In the genomic region with DNA sequence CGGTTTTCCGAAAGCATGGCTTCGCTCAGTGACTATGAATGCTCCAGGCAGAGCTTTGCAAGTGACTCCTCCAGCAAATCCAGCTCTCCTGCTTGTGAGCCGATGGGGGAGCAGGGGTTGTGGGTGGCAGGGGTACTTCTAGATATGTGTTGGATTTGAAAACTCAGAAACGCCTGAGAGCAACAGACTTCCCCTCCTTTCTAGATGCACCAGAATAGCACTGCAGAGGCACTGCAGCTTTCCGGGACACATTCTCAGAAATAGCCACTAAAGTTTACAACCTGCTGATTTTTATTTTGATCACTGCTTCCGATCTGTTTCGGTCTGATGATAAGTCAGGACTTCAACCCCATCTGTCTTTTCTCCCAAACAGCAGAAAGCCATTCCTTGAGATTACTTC, we compare ENCODE assay signal across 16 cellular contexts. TPM values are rescaled to one million over a fixed set of nuclear protein-coding genes. Genes with fewer than 3 reads are reported as not detected.
DNase-seq lines count a peak whose midpoint lies in the region; ATAC-seq and TF ChIP-seq lines count a peak whose summit lies in the region.
"Had no signal": no experiment of that assay in that cellular context is flagged by ENCODE, and none has a peak within 500 bp of the region (broad histone marks: within the 10 kb centered on the region; RNA-seq: fewer than 3 reads in every experiment).

No MANE protein-coding gene starts in this region.

- peak overlapping the region in 9 of 11 experiments; percentile 48 to 80 (median 70); a peak in 18 of 22 replicates for H3K27ac ChIP-seq in BLaER1 treated with 17β-estradiol and CSF1 and Interleukin-3, amounts not matched to agents 10 nM and 100 nM
- no peak overlapping the region for H3K27ac ChIP-seq in CD8-positive, alpha-beta T cell (ENCODE audit: low read depth, low read length)
- no peak overlapping the region for H3K27ac ChIP-seq in naive thymus-derived CD4-positive, alpha-beta T cell (ENCODE audit: low read depth, low read length)
- H3K27ac ChIP-seq in ovary: no peak overlapping the region
- H3K27ac ChIP-seq: foreskin keratinocyte, PC-9, tibial artery had no signal

- no peaks in the 10 kb centered on the region for H3K27me3 Mint-ChIP-seq in CD8-positive, alpha-beta T cell (ENCODE audit: low read depth)
- H3K27me3 Mint-ChIP-seq in naive thymus-derived CD4-positive, alpha-beta T cell: no peaks in the 10 kb centered on the region
- no peaks in the 10 kb centered on the region for H3K27me3 Mint-ChIP-seq in activated T-helper 2 cell treated with anti-CD3 and anti-CD28 coated beads, Interferon-gamma antibody, Interleukin-2, Interleukin-4, amounts not matched to agents 10 μg/mL and 5 μg/mL and 100 μg/mL, durations not matched to agents 14 hours and 24 hours and 36 hours (ENCODE audit: low read depth)

- peaks cover 72% of the 10 kb centered on the region for H3K36me3 Mint-ChIP-seq in CD8-positive, alpha-beta T cell
- peaks cover 6 to 37% (median 14%) of the 10 kb centered on the region in 5 donors for H3K36me3 Mint-ChIP-seq in naive thymus-derived CD4-positive, alpha-beta T cell
- H3K36me3 Mint-ChIP-seq in activated T-helper 2 cell treated with anti-CD3 and anti-CD28 coated beads, Interferon-gamma antibody, Interleukin-2, Interleukin-4, amounts not matched to agents 10 μg/mL and 5 μg/mL and 100 μg/mL, durations not matched to agents 14 hours and 24 hours and 36 hours (ENCODE audit: low read depth): peaks cover 7% of the 10 kb centered on the region

- no peak for DNase-seq in CD8-positive, alpha-beta T cell
- DNase-seq in UCSD-AML1 (lab: John Stamatoyannopoulos, UW; ENCODE audit: unreplicated experiment) (peak; percentile 16), ovary (no peak), mesenteric fat pad (ENCODE audit: low spot score) (no peak)
- no peak for DNase-seq in naive thymus-derived CD4-positive, alpha-beta T cell
- no peak for DNase-seq in activated T-helper 2 cell treated with anti-CD3 and anti-CD28 coated beads, Interferon-gamma antibody, Interleukin-2, Interleukin-4, amounts not matched to agents 10 μg/mL and 5 μg/mL and 100 μg/mL, durations not matched to agents 14 hours and 24 hours and 36 hours (ENCODE audit: low spot score)
- DNase-seq: activated CD4-positive, alpha-beta T cell treated with anti-CD3 and anti-CD28 coated beads, Interleukin-2, amount 50 U/mL, for 48 hours; amygdala; foreskin keratinocyte; NCI-H187 treated with DMSO at 0.1 percent for 48 hours; NCI-H446 treated with DMSO at 0.1 percent for 48 hours; PC-9; tibial artery had no signal

- intact Hi-C loops in CD8-positive, alpha-beta T cell (cut with DNase I, micrococcal nuclease): no loop called here
- intact Hi-C loops in naive thymus-derived CD4-positive, alpha-beta T cell (cut with micrococcal nuclease): no loop called here
- intact Hi-C loops in activated T-helper 2 cell treated with anti-CD3 and anti-CD28 coated beads, Interferon-gamma antibody, Interleukin-2, Interleukin-4, amounts not matched to agents 10 μg/mL and 5 μg/mL and 100 μg/mL, durations not matched to agents 14 hours and 24 hours and 36 hours (cut with micrococcal nuclease): no loop called here
- intact Hi-C loops in ovary (cut with DNase I): no loop called here

- H3K27ac Mint-ChIP-seq in CD8-positive, alpha-beta T cell: peak overlapping the region; percentile 43
- peak overlapping the region in 6 of 9 donors; percentile 26 to 78 (median 67) for H3K27ac Mint-ChIP-seq in naive thymus-derived CD4-positive, alpha-beta T cell
- no peak overlapping the region for H3K27ac Mint-ChIP-seq in activated T-helper 2 cell treated with anti-CD3 and anti-CD28 coated beads, Interferon-gamma antibody, Interleukin-2, Interleukin-4, amounts not matched to agents 10 μg/mL and 5 μg/mL and 100 μg/mL, durations not matched to agents 14 hours and 24 hours and 36 hours
- H3K27ac Mint-ChIP-seq: activated T-helper 1 cell treated with anti-CD3 and anti-CD28 coated beads, Interleukin-12 subunit alpha, Interleukin-12 subunit beta, Interleukin-2, Interleukin-4 antibody, amounts not matched to agents 30 ng/mL and 10 ng/mL and 1 ng/mL, durations not matched to agents 14 hours and 24 hours and 36 hours had no signal

- H4K20me1 ChIP-seq in BLaER1 treated with 17β-estradiol and CSF1 and Interleukin-3, amounts not matched to agents 10 nM and 100 nM: peaks cover 0 to 26% (median 0%) of the 10 kb centered on the region in 11 experiments; a peak in 2 of 22 replicates

- no peak for TF ChIP-seq EP300 in ovary (IDR thresholded peaks at IDR 0.05)

- no peak for TF ChIP-seq POLR2A in ovary (IDR thresholded peaks at IDR 0.05)

- H3K4me2 ChIP-seq in BLaER1 treated with 17β-estradiol and CSF1 and Interleukin-3, amounts not matched to agents 10 nM and 100 nM: peak overlapping the region; percentile 52 to 95 (median 92)
- H3K4me2 ChIP-seq: PC-9 had no signal

- peaks cover 0 to 24% (median 7%) of the 10 kb centered on the region in 11 experiments; a peak in 12 of 22 replicates for H3K36me3 ChIP-seq in BLaER1 treated with 17β-estradiol and CSF1 and Interleukin-3, amounts not matched to agents 10 nM and 100 nM
- peaks cover 21% of the 10 kb centered on the region for H3K36me3 ChIP-seq in CD8-positive, alpha-beta T cell (ENCODE audit: insufficient read depth, low read length)
- peaks cover 0 to 27% (median 7%) of the 10 kb centered on the region in 3 experiments for H3K36me3 ChIP-seq in naive thymus-derived CD4-positive, alpha-beta T cell (ENCODE audit: control insufficient read depth in 2 of 3, insufficient read depth in 3 of 3, low read length in 3 of 3)
- H3K36me3 ChIP-seq in ovary: no peaks in the 10 kb centered on the region

- peaks cover 56% of the 10 kb centered on the region for H3K4me1 Mint-ChIP-seq in CD8-positive, alpha-beta T cell (ENCODE audit: low read depth)
- peaks cover 15 to 78% (median 62%) of the 10 kb centered on the region in 7 donors for H3K4me1 Mint-ChIP-seq in naive thymus-derived CD4-positive, alpha-beta T cell
- peaks cover 7% of the 10 kb centered on the region for H3K4me1 Mint-ChIP-seq in activated T-helper 2 cell treated with anti-CD3 and anti-CD28 coated beads, Interferon-gamma antibody, Interleukin-2, Interleukin-4, amounts not matched to agents 10 μg/mL and 5 μg/mL and 100 μg/mL, durations not matched to agents 14 hours and 24 hours and 36 hours (ENCODE audit: low read depth)

- H3K4me1 ChIP-seq in BLaER1 treated with 17β-estradiol and CSF1 and Interleukin-3, amounts not matched to agents 10 nM and 100 nM: peaks cover 42 to 72% (median 56%) of the 10 kb centered on the region in 10 experiments
- peaks cover 15% of the 10 kb centered on the region for H3K4me1 ChIP-seq in CD8-positive, alpha-beta T cell (ENCODE audit: insufficient read depth, low read length)
- peaks cover 0 to 19% of the 10 kb centered on the region in 2 donors for H3K4me1 ChIP-seq in naive thymus-derived CD4-positive, alpha-beta T cell (ENCODE audit: control insufficient read depth in 2 of 2, insufficient read depth in 2 of 2, low read length in 2 of 2)
- H3K4me1 ChIP-seq in ovary (ENCODE audit: insufficient read depth): no peaks in the 10 kb centered on the region

- peak overlapping the region in 9 of 10 experiments; percentile 0 to 49 (median 20); a peak in 8 of 20 replicates for H3K4me3 ChIP-seq in BLaER1 treated with 17β-estradiol and CSF1 and Interleukin-3, amounts not matched to agents 10 nM and 100 nM
- H3K4me3 ChIP-seq in CD8-positive, alpha-beta T cell (ENCODE audit: low read depth, low read length): no peak overlapping the region
- no peak overlapping the region for H3K4me3 ChIP-seq in naive thymus-derived CD4-positive, alpha-beta T cell (ENCODE audit: low read length)
- H3K4me3 ChIP-seq in ovary: no peak overlapping the region
- H3K4me3 ChIP-seq: PC-9, skin epidermis, tibial artery had no signal

- ATAC-seq in CD8-positive, alpha-beta T cell: no peak
- ATAC-seq in naive thymus-derived CD4-positive, alpha-beta T cell: no peak
- ATAC-seq: foreskin keratinocyte had no signal

- CTCF ChIA-PET in CD8-positive, alpha-beta T cell (lab: Charles Lee): interaction anchor here (1.4 kb wide), 1 partner anchor 87 kb away, joined by 3 read pairs; no protein-coding TSS in a partner anchor
- CTCF ChIA-PET in naive thymus-derived CD4-positive, alpha-beta T cell (lab: Charles Lee): interaction anchor here (1.0 kb wide), 1 partner anchor 10 kb away, joined by 4 read pairs; no protein-coding TSS in a partner anchor

- H3K27me3 ChIP-seq in BLaER1 treated with 17β-estradiol and CSF1 and Interleukin-3, amounts not matched to agents 10 nM and 100 nM: no peaks in the 10 kb centered on the region
- no peaks in the 10 kb centered on the region for H3K27me3 ChIP-seq in CD8-positive, alpha-beta T cell (ENCODE audit: insufficient read depth, low read length)
- no peaks in the 10 kb centered on the region for H3K27me3 ChIP-seq in naive thymus-derived CD4-positive, alpha-beta T cell (ENCODE audit: control insufficient read depth in 2 of 2, insufficient read depth in 2 of 2, low read length in 2 of 2)
- no peaks in the 10 kb centered on the region for H3K27me3 ChIP-seq in ovary
- H3K27me3 ChIP-seq: foreskin keratinocyte, tibial artery had no signal

- no peak for TF ChIP-seq CTCF in CD8-positive, alpha-beta T cell (IDR thresholded peaks at IDR 0.05)
- TF ChIP-seq CTCF in ovary (IDR thresholded peaks at IDR 0.05): no peak

- POLR2A ChIA-PET in CD8-positive, alpha-beta T cell (lab: Charles Lee): interaction anchor here (1.4 to 2.0 kb wide), 2 partner anchors 9 to 10 kb away, joined by 6 read pairs; no protein-coding TSS in a partner anchor
- POLR2A ChIA-PET in naive thymus-derived CD4-positive, alpha-beta T cell (lab: Charles Lee): interaction anchor here (1.0 to 2.4 kb wide), 4 partner anchors 9 to 65 kb away, joined by 3 to 14 read pairs (median 5); a partner anchor contains a TSS

- no peak overlapping the region for H3K4me3 Mint-ChIP-seq in CD8-positive, alpha-beta T cell
- peak overlapping the region in 2 of 10 donors; percentile 2 to 34 for H3K4me3 Mint-ChIP-seq in naive thymus-derived CD4-positive, alpha-beta T cell
- no peak overlapping the region for H3K4me3 Mint-ChIP-seq in activated T-helper 2 cell treated with anti-CD3 and anti-CD28 coated beads, Interferon-gamma antibody, Interleukin-2, Interleukin-4, amounts not matched to agents 10 μg/mL and 5 μg/mL and 100 μg/mL, durations not matched to agents 14 hours and 24 hours and 36 hours (ENCODE audit: low read depth)
- H3K4me3 Mint-ChIP-seq: activated T-helper 1 cell treated with anti-CD3 and anti-CD28 coated beads, Interleukin-12 subunit alpha, Interleukin-12 subunit beta, Interleukin-2, Interleukin-4 antibody, amounts not matched to agents 30 ng/mL and 10 ng/mL and 1 ng/mL, durations not matched to agents 14 hours and 24 hours and 36 hours had no signal

- no peaks in the 10 kb centered on the region for H3K9me3 ChIP-seq in BLaER1 treated with 17β-estradiol and CSF1 and Interleukin-3, amounts not matched to agents 10 nM and 100 nM (replicated peaks in 1 of 11)
- H3K9me3 ChIP-seq in CD8-positive, alpha-beta T cell (ENCODE audit: low read length): no peaks in the 10 kb centered on the region
- no peaks in the 10 kb centered on the region for H3K9me3 ChIP-seq in naive thymus-derived CD4-positive, alpha-beta T cell (ENCODE audit: control insufficient read depth in 2 of 3, low read length in 3 of 3)
- no peaks in the 10 kb centered on the region for H3K9me3 ChIP-seq in ovary
- H3K9me3 ChIP-seq: tibial artery had no signal

- H3K9ac ChIP-seq in BLaER1 treated with 17β-estradiol and CSF1 and Interleukin-3, amounts not matched to agents 10 nM and 100 nM: peak overlapping the region; percentile 2 to 72 (median 48); a peak in 20 of 22 replicates

- WGBS in ovary, 3 donors: 64 to 76% (median 73%) methylated on average over 8 of the region's 8 CpGs

- H3K9me3 Mint-ChIP-seq in CD8-positive, alpha-beta T cell: no peaks in the 10 kb centered on the region
- no peaks in the 10 kb centered on the region for H3K9me3 Mint-ChIP-seq in naive thymus-derived CD4-positive, alpha-beta T cell
- H3K9me3 Mint-ChIP-seq in activated T-helper 2 cell treated with anti-CD3 and anti-CD28 coated beads, Interferon-gamma antibody, Interleukin-2, Interleukin-4, amounts not matched to agents 10 μg/mL and 5 μg/mL and 100 μg/mL, durations not matched to agents 14 hours and 24 hours and 36 hours: no peaks in the 10 kb centered on the region
- H3K9me3 Mint-ChIP-seq: activated T-helper 1 cell treated with anti-CD3 and anti-CD28 coated beads, Interleukin-12 subunit alpha, Interleukin-12 subunit beta, Interleukin-2, Interleukin-4 antibody, amounts not matched to agents 30 ng/mL and 10 ng/mL and 1 ng/mL, durations not matched to agents 14 hours and 24 hours and 36 hours had no signal

RNA-seq across cellular contexts. Expression of a gene that starts 8.6 kb away (rescaled TPM):
- 100 to 1,000 TPM; 130 to 133 TPM for total RNA-seq in CD8-positive, alpha-beta T cell
- total RNA-seq in naive thymus-derived CD4-positive, alpha-beta T cell: 100 to 1,000 TPM in 4 of 5 experiments, 10 to 100 TPM in 1; 26.9 to 258 (median 134) TPM
- 10 to 100 TPM; 43.2 to 46.3 TPM for polyA plus RNA-seq in naive thymus-derived CD4-positive, alpha-beta T cell
- 4.8 and 5.1 TPM in 2 replicates for total RNA-seq in activated T-helper 2 cell treated with anti-CD3 and anti-CD28 coated beads, Interferon-gamma antibody, Interleukin-2, Interleukin-4, amounts not matched to agents 10 μg/mL and 5 μg/mL and 100 μg/mL, durations not matched to agents 14 hours and 24 hours and 36 hours
- total RNA-seq in ovary: 10 to 100 TPM in 6 of 7 donors, 1 to 10 TPM in 1; 8.5 to 41.7 (median 30.3) TPM
- polyA plus RNA-seq in ovary: 10 to 100 TPM; 10.3 to 13.1 TPM
- total RNA-seq in mesenteric fat pad: 19.4 TPM

RNA-seq across cellular contexts. Expression of a gene that starts 46.4 kb away (rescaled TPM):
- 1 to 10 TPM; 2.5 to 2.6 TPM for total RNA-seq in CD8-positive, alpha-beta T cell
- total RNA-seq in naive thymus-derived CD4-positive, alpha-beta T cell: 1 to 10 TPM; 4.7 to 8.7 (median 6.8) TPM
- polyA plus RNA-seq in naive thymus-derived CD4-positive, alpha-beta T cell: 1 to 10 TPM; 5.0 to 7.8 TPM
- total RNA-seq in activated T-helper 2 cell treated with anti-CD3 and anti-CD28 coated beads, Interferon-gamma antibody, Interleukin-2, Interleukin-4, amounts not matched to agents 10 μg/mL and 5 μg/mL and 100 μg/mL, durations not matched to agents 14 hours and 24 hours and 36 hours: 8.7 and 8.9 TPM in 2 replicates
- 10 to 100 TPM in 3 of 7 donors, 1 to 10 TPM in 4; 5.2 to 15.7 (median 9.7) TPM for total RNA-seq in ovary
- polyA plus RNA-seq in ovary: 10 to 100 TPM in 1 of 2 donors, 1 to 10 TPM in 1; 3.1 to 10.5 TPM
- 11.8 TPM for total RNA-seq in mesenteric fat pad

Comparison
In these comparisons a context has a peak if more than half of its experiments do, and no peak if none do; other contexts are left out.
1. H3K27ac ChIP-seq: peak in BLaER1 treated with 17β-estradiol and CSF1 and Interleukin-3, amounts not matched to agents 10 nM and 100 nM (9 of 11); none in CD8-positive, alpha-beta T cell (single experiment), naive thymus-derived CD4-positive, alpha-beta T cell (single experiment) and ovary (0 of 2).
2. H3K4me3 ChIP-seq: peak in BLaER1 treated with 17β-estradiol and CSF1 and Interleukin-3, amounts not matched to agents 10 nM and 100 nM (9 of 10); none in CD8-positive, alpha-beta T cell (single experiment), naive thymus-derived CD4-positive, alpha-beta T cell (single experiment) and ovary (single experiment).